8 cellular contexts compared by ENCODE assay signal in the genomic region with DNA sequence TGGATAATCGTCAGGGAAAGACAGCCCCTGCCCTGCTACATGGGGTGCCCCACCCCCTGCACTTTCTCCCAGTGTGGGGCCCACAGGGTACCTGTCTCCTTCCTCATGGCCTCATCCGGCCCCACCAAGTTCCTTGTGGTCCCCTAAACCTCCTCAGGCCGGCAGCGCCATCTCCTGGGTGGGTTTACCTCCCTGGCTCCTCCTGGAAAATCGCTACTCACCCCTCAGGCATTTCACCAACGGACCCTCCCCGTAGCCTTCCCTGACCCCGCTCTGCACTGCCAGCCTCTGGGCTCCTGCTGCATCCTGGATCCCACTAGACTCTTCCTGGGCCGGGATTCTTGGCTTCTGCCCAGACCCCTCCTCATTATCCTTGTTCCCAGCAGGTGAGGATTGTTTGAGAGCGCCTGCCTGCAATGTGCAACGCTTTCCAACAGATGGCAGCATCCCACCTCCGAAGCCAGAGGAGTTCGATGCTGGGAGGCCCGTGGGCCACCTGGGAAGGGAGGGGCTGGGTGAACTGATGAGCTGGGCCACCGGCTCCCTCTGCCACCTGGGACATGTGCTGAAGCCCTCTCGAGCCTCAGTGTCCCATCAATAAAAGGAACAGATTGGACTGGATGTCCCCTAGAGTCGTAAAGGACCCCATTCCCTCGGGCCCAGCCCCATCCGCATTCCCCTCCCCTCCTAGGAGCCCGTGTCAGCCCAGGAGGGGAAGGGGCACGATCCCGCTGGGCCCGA. TPM values are rescaled to one million over a fixed set of nuclear protein-coding genes. Genes with fewer than 3 reads are reported as not detected.
DNase-seq lines count a peak whose midpoint lies in the region; ATAC-seq and TF ChIP-seq lines count a peak whose summit lies in the region.

No MANE protein-coding gene starts in this region.

- DNase-seq in COLO829 (ENCODE audit: low spot score) (peak; percentile 68), HS-27A (ENCODE audit: low read depth) (peak; percentile 7), NT2/D1 (ENCODE audit: low read depth, low spot score) (peak; percentile 55), activated T-cell treated with anti-CD3 and anti-CD28 coated beads for 24 hours (ENCODE audit: low read depth) (peak; percentile 57), fibroblast of peridontal ligament (ENCODE audit: extremely low read depth) (peak; percentile 12), osteocyte (ENCODE audit: extremely low spot score, unreplicated experiment) (no peak), upper lobe of right lung (peak; percentile 85)

- ATAC-seq in upper lobe of right lung (peak; percentile 80), HG03378 (IDR thresholded peaks at IDR 0.05; ENCODE audit: unreplicated experiment) (no peak)

- H3K9ac ChIP-seq in NT2/D1 (ENCODE audit: insufficient read length, low read depth) = peak overlapping the region; percentile 44

- TF ChIP-seq CTCF in osteocyte (IDR thresholded peaks at IDR 0.05) (peak; percentile 94), upper lobe of right lung (IDR thresholded peaks at IDR 0.05) (peak; percentile 91)

- no peak overlapping the region for H3K27ac Mint-ChIP-seq in osteocyte (ENCODE audit: unreplicated experiment)

- H3K36me3 ChIP-seq in NT2/D1 (ENCODE audit: insufficient read depth, insufficient read length, low read length) (no peaks in the 10 kb centered on the region), upper lobe of right lung (no peaks in the 10 kb centered on the region)

- H3K9me3 ChIP-seq in NT2/D1 (ENCODE audit: insufficient read depth, low read length) (no peaks in the 10 kb centered on the region), upper lobe of right lung (no peaks in the 10 kb centered on the region)

- no peak overlapping the region for H3K4me3 Mint-ChIP-seq in osteocyte (ENCODE audit: unreplicated experiment)

- H3K27me3 ChIP-seq in NT2/D1 (ENCODE audit: insufficient read depth, insufficient read length) (no peaks in the 10 kb centered on the region), upper lobe of right lung (peaks cover 7% of the 10 kb centered on the region)

- H3K4me3 ChIP-seq in NT2/D1 (ENCODE audit: insufficient read length, low read depth) (no peak overlapping the region), upper lobe of right lung (no peak overlapping the region)

- intact Hi-C loops in upper lobe of right lung (cut with DNase I) = no loop called here

- H3K36me3 Mint-ChIP-seq in osteocyte (ENCODE audit: unreplicated experiment) = no peaks in the 10 kb centered on the region

- H3K4me1 ChIP-seq in NT2/D1 (ENCODE audit: insufficient read depth, insufficient read length) (peaks cover 18% of the 10 kb centered on the region), upper lobe of right lung (no peaks in the 10 kb centered on the region)

- no peaks in the 10 kb centered on the region for H3K9me3 Mint-ChIP-seq in osteocyte (ENCODE audit: unreplicated experiment)

- peaks cover 26% of the 10 kb centered on the region for H3K4me1 Mint-ChIP-seq in osteocyte (ENCODE audit: unreplicated experiment)

- H3K27me3 Mint-ChIP-seq in osteocyte (ENCODE audit: unreplicated experiment) = peaks cover 20% of the 10 kb centered on the region

- H3K27ac ChIP-seq in upper lobe of right lung = no peak overlapping the region

RNA-seq across cellular contexts. Expression of a gene that starts 44.2 kb away (rescaled TPM):
- total RNA-seq in osteocyte = 33.7 and 35.6 TPM in 2 replicates
- 20.5 TPM for total RNA-seq in upper lobe of right lung
